In the genomic region with DNA sequence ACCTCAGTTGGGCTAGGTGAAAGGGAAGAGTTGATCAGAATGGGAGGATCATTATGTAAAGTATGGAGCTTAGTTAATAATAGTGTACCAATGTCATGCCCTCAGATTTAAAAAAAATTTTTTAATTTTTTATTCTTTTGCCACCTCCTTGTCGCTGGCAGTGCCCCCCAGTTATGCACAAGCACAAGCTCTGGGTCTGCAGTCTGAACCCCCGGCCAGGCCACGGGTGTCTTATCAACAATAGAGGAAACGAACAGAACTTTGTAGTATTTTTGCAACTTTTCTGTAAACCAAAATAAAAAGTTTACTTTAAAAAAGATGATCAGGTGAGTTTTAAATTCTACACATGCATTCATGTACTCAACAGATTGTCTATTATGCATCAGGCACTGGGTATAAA, we compare ENCODE assay signal across 12 cellular contexts. TPM values are rescaled to one million over a fixed set of nuclear protein-coding genes. Genes with fewer than 3 reads are reported as not detected.
DNase-seq lines count a peak whose midpoint lies in the region; ATAC-seq, FAIRE-seq and TF ChIP-seq lines count a peak whose summit lies in the region.
"Had no signal": no experiment of that assay in that cellular context is flagged by ENCODE, and none has a peak within 500 bp of the region (broad histone marks: within the 10 kb centered on the region; RNA-seq: fewer than 3 reads in every experiment).

No MANE protein-coding gene starts in this region.

- H3K4me3 ChIP-seq in A549 (no peak overlapping the region), GM23248 (no peak overlapping the region), SK-N-SH (ENCODE audit: low read depth in 2 of 2, low read length in 1 of 2) (no peak overlapping the region)

- in situ Hi-C loops in GM23248 (cut with MboI): no loop called here

- no peaks in the 10 kb centered on the region for H3K9me2 ChIP-seq in GM23248 (ENCODE audit: insufficient read depth)
- H3K9me2 ChIP-seq in SK-N-SH: no peaks in the 10 kb centered on the region

- H3K79me2 ChIP-seq in GM23248 (ENCODE audit: insufficient read depth): peaks cover 10% of the 10 kb centered on the region; the same call in 1 of the 2 replicates
- no peaks in the 10 kb centered on the region for H3K79me2 ChIP-seq in SK-N-SH (ENCODE audit: insufficient read depth)

- H3K4me1 Mint-ChIP-seq in activated CD8-positive, alpha-beta T cell treated with anti-CD3 and anti-CD28 coated beads, Interleukin-2, amount 10 ng/mL, durations not matched to agents 7 days and 5 days (ENCODE audit: low read depth): peaks cover 39% of the 10 kb centered on the region
- peaks cover 23% of the 10 kb centered on the region for H3K4me1 Mint-ChIP-seq in mesothelial cell of epicardium

- H3K36me3 ChIP-seq in GM23248 (ENCODE audit: low read depth) (no peaks in the 10 kb centered on the region), SK-N-SH (replicated peaks in 1 of 2; ENCODE audit: control insufficient read depth in 1 of 2, insufficient read depth in 2 of 2, low read length in 1 of 2) (no peaks in the 10 kb centered on the region)

- peaks cover 4% of the 10 kb centered on the region for H3K36me3 Mint-ChIP-seq in activated CD8-positive, alpha-beta T cell treated with anti-CD3 and anti-CD28 coated beads, Interleukin-2, amount 10 ng/mL, durations not matched to agents 7 days and 5 days (ENCODE audit: low read depth)
- H3K36me3 Mint-ChIP-seq in mesothelial cell of epicardium: no peaks in the 10 kb centered on the region

- TF ChIP-seq RAD21 in A549 (conservative IDR thresholded peaks at IDR 0.05 in 1 of 2, IDR thresholded peaks at IDR 0.05 in 1 of 2): no peak
- no peak for TF ChIP-seq RAD21 in SK-N-SH (IDR thresholded peaks at IDR 0.05; ENCODE audit: low read length)

- H3K4me1 ChIP-seq in A549 (peaks cover 6% of the 10 kb centered on the region; the same call in 1 of the 3 replicates), GM23248 (ENCODE audit: insufficient read depth) (peaks cover 4% of the 10 kb centered on the region; the same call in 1 of the 2 replicates), SK-N-SH (ENCODE audit: control insufficient read depth in 1 of 2, insufficient read depth in 2 of 2, low read depth in 1 of 2, low read length in 1 of 2) (peaks cover 0 to 5% of the 10 kb centered on the region in 2 experiments; a peak in 1 of 4 replicates)

- H4K20me1 ChIP-seq in GM23248 (ENCODE audit: insufficient read depth) (no peaks in the 10 kb centered on the region), SK-N-SH (ENCODE audit: insufficient read depth) (no peaks in the 10 kb centered on the region)

- H3K27me3 ChIP-seq in GM23248 (replicated peaks; ENCODE audit: insufficient read depth) (0 out of 2 replicates have a peak, but pooled peaks cover 6% of the 10 kb centered on the region), SK-N-SH (ENCODE audit: insufficient read depth) (peaks cover 5% of the 10 kb centered on the region; the same call in 1 of the 2 replicates)

- ATAC-seq in A549 (no peak), HG02642 (IDR thresholded peaks at IDR 0.05; ENCODE audit: poor library complexity, unreplicated experiment) (no peak), HG02571 (IDR thresholded peaks at IDR 0.05; ENCODE audit: unreplicated experiment) (no peak)
- ATAC-seq in activated CD8-positive, alpha-beta T cell treated with anti-CD3 and anti-CD28 coated beads, Interleukin-2, amount 10 ng/mL, durations not matched to agents 7 days and 5 days: no peak

- H3K9me3 ChIP-seq in A549: no peaks in the 10 kb centered on the region
- H3K9me3 ChIP-seq in GM23248 (ENCODE audit: low read depth): no peaks in the 10 kb centered on the region
- no peaks in the 10 kb centered on the region for H3K9me3 ChIP-seq in SK-N-SH

- H3K9ac ChIP-seq in GM23248 (no peak overlapping the region), SK-N-SH (no peak overlapping the region)

- H2AFZ ChIP-seq in GM23248 (peak overlapping the region; percentile 93; the same call in 1 of the 2 replicates), SK-N-SH (ENCODE audit: low read depth) (no peak overlapping the region)

- 97% methylated on average over 4 of the region's 4 CpGs for WGBS in A549 (ENCODE audit: missing lambda C conversion rate)
- WGBS in GM23248 (ENCODE audit: low coverage in 1 of 2, low lambda C conversion rate in 2 of 2, missing lambda C conversion rate in 2 of 2), 2 experiments: 93 to 95% methylated on average over 4 of the region's 4 CpGs
- WGBS in SK-N-SH (ENCODE audit: low lambda C conversion rate): 95% methylated on average over 4 of the region's 4 CpGs

- H3K27ac Mint-ChIP-seq in activated CD8-positive, alpha-beta T cell treated with anti-CD3 and anti-CD28 coated beads, Interleukin-2, amount 10 ng/mL, durations not matched to agents 7 days and 5 days: peak overlapping the region; percentile 93
- H3K27ac Mint-ChIP-seq in mesothelial cell of epicardium: no peak overlapping the region

- TF ChIP-seq CTCF in A549 (IDR thresholded peaks at IDR 0.05): no peak
- no peak for TF ChIP-seq CTCF in mesothelial cell of epicardium (IDR thresholded peaks at IDR 0.05; ENCODE audit: unreplicated experiment)
- TF ChIP-seq CTCF in SK-N-SH (IDR thresholded peaks at IDR 0.05): no peak

- DNase-seq in A549 (ENCODE audit: low read depth in 1 of 2, low spot score in 1 of 2) (no peak), GM23248 (no peak), mesothelial cell of epicardium (ENCODE audit: low spot score in 2 of 2, unreplicated experiment in 2 of 2) (no peak), NCI-H82 (lab: John Stamatoyannopoulos, UW) (no peak), SK-N-SH (no peak)
- DNase-seq in activated CD8-positive, alpha-beta T cell treated with anti-CD3 and anti-CD28 coated beads, Interleukin-2, amount 10 ng/mL, durations not matched to agents 7 days and 5 days: no peak
- DNase-seq: activated gamma-delta T cell, NCI-H187 treated with DMSO at 0.1 percent for 48 hours had no signal

- no peak for FAIRE-seq in A549 (lab: Jason Lieb, UNC)

- POLR2A ChIA-PET in A549 (lab: Yijun Ruan, JAX) (interaction anchor here (0.7 to 1.6 kb wide), 4 partner anchors 10 to 202 kb away, joined by 3 to 11 read pairs (median 7); a partner anchor contains a TSS), SK-N-SH (lab: Yijun Ruan, JAX) (no interaction called here)
- POLR2A ChIA-PET in activated CD8-positive, alpha-beta T cell treated with anti-CD3 and anti-CD28 coated beads, Interleukin-2, amount 10 ng/mL, durations not matched to agents 7 days and 5 days (lab: Charles Lee): interaction anchor here (1.4 to 2.3 kb wide), 4 partner anchors 28 to 200 kb away, joined by 3 to 11 read pairs (median 6); a partner anchor contains a TSS

- CTCF ChIA-PET in A549 (lab: Yijun Ruan, JAX): interaction anchor here (0.7 to 1.7 kb wide), 4 partner anchors 12 to 991 kb away, joined by 3 to 7 read pairs (median 4); no protein-coding TSS in a partner anchor
- CTCF ChIA-PET in activated CD8-positive, alpha-beta T cell treated with anti-CD3 and anti-CD28 coated beads, Interleukin-2, amount 10 ng/mL, durations not matched to agents 7 days and 5 days (lab: Charles Lee): interaction anchor here (1.0 to 3.1 kb wide), 5 partner anchors 13 to 126 kb away, joined by 3 to 23 read pairs (median 6); a partner anchor contains a TSS
- CTCF ChIA-PET in SK-N-SH (lab: Yijun Ruan, JAX): interaction anchor here (0.8 kb wide), 1 partner anchor 87 kb away, joined by 3 read pairs; no protein-coding TSS in a partner anchor

- no peak for TF ChIP-seq POLR2A in A549 (IDR thresholded peaks at IDR 0.05; ENCODE audit: low read length)

- TF ChIP-seq EP300 in A549 (IDR thresholded peaks at IDR 0.05) (no peak), SK-N-SH (IDR thresholded peaks at IDR 0.05; ENCODE audit: borderline replicate concordance in 1 of 2, low read depth in 1 of 2, low read length in 1 of 2) (no peak)

- H3K4me2 ChIP-seq in A549 (peak overlapping the region; percentile 81; the same call in 2 of the 3 replicates), GM23248 (ENCODE audit: unreplicated experiment) (no peak overlapping the region), SK-N-SH (no peak overlapping the region)

- H3K27ac ChIP-seq in A549 (no peak overlapping the region), GM23248 (no peak overlapping the region), SK-N-SH (ENCODE audit: low read depth in 2 of 2, low read length in 1 of 2) (no peak overlapping the region)

- no peaks in the 10 kb centered on the region for H3K27me3 Mint-ChIP-seq in activated CD8-positive, alpha-beta T cell treated with anti-CD3 and anti-CD28 coated beads, Interleukin-2, amount 10 ng/mL, durations not matched to agents 7 days and 5 days (ENCODE audit: low read depth)
- H3K27me3 Mint-ChIP-seq in mesothelial cell of epicardium (ENCODE audit: low read depth): no peaks in the 10 kb centered on the region

- H3F3A ChIP-seq in GM23248 (ENCODE audit: insufficient read depth) (no peaks in the 10 kb centered on the region), SK-N-SH (replicated peaks; ENCODE audit: insufficient read depth) (no peaks in the 10 kb centered on the region)

- peak overlapping the region; percentile 15 for H3K4me3 Mint-ChIP-seq in activated CD8-positive, alpha-beta T cell treated with anti-CD3 and anti-CD28 coated beads, Interleukin-2, amount 10 ng/mL, durations not matched to agents 7 days and 5 days
- peak overlapping the region; percentile 92 for H3K4me3 Mint-ChIP-seq in mesothelial cell of epicardium

- H3K9me3 Mint-ChIP-seq in activated CD8-positive, alpha-beta T cell treated with anti-CD3 and anti-CD28 coated beads, Interleukin-2, amount 10 ng/mL, durations not matched to agents 7 days and 5 days (ENCODE audit: insufficient read depth): no peaks in the 10 kb centered on the region
- H3K9me3 Mint-ChIP-seq in mesothelial cell of epicardium: no peaks in the 10 kb centered on the region

RNA-seq across cellular contexts. Expression of a gene that starts 1.4 kb away (rescaled TPM):
- 9.6 and 13.8 TPM in 2 replicates for polyA plus RNA-seq in A549 (2011; rRNA removed)
- polyA plus RNA-seq in A549 (2012; cell fraction: cytosol; rRNA removed): 5.9 and 7.8 TPM in 2 replicates
- polyA plus RNA-seq in A549 (2012; cell fraction: nucleus; rRNA removed): 3.9 and 5.2 TPM in 2 replicates
- polyA plus RNA-seq in A549 (2017; fragmentation: RNase III; extraction: RNeasy Plus Mini Kit Qiagen cat#74134 plus additional on column Dnase treatment): 16.4 to 17.4 TPM (median 17.2 TPM) in 3 replicates
- 12.8 and 14.3 TPM in 2 replicates for polyA minus RNA-seq in A549 (2011; rRNA and poly(A)+ RNA removed)
- total RNA-seq in GM23248 (2014; rRNA removed; shearing (Covaris generic)): 21.1 and 23.5 TPM in 2 replicates
- 10.5 and 11.2 TPM in 2 replicates for polyA plus RNA-seq in GM23248 (2016; fragmentation: Nextera tagmentation; extraction: Ambion mirVana)
- total RNA-seq in activated CD8-positive, alpha-beta T cell treated with anti-CD3 and anti-CD28 coated beads, Interleukin-2, amount 10 ng/mL, durations not matched to agents 7 days and 5 days: 10 to 100 TPM; 19.5 to 19.6 TPM
- 41.8 to 42.9 TPM (median 42.7 TPM) in 3 replicates for total RNA-seq in mesothelial cell of epicardium
- polyA plus RNA-seq in SK-N-SH (2012; rRNA removed): 8.0 and 10.2 TPM in 2 replicates
- polyA plus RNA-seq in SK-N-SH (2012; cell fraction: cytosol; rRNA removed): 7.5 and 8.2 TPM in 2 replicates
- 4.2 and 4.7 TPM in 2 replicates for polyA plus RNA-seq in SK-N-SH (2012; cell fraction: nucleus; rRNA removed)

RNA-seq across cellular contexts. Expression of a gene that starts 27.7 kb away (rescaled TPM):
- 3.0 and 3.2 TPM in 2 replicates for polyA plus RNA-seq in A549 (2011; rRNA removed)
- polyA plus RNA-seq in A549 (2012; cell fraction: cytosol; rRNA removed): 0.91 and 2.1 TPM in 2 replicates
- polyA plus RNA-seq in A549 (2012; cell fraction: nucleus; rRNA removed): 0.42 and 0.49 TPM in 2 replicates
- 2.1 to 3.1 TPM (median 2.9 TPM) in 3 replicates for polyA plus RNA-seq in A549 (2017; fragmentation: RNase III; extraction: RNeasy Plus Mini Kit Qiagen cat#74134 plus additional on column Dnase treatment)
- polyA minus RNA-seq in A549 (2011; rRNA and poly(A)+ RNA removed): 1.4 and 2.8 TPM in 2 replicates
- 0.13 and 0.54 TPM in 2 replicates for total RNA-seq in GM23248 (2014; rRNA removed; shearing (Covaris generic))
- polyA plus RNA-seq in GM23248 (2016; fragmentation: Nextera tagmentation; extraction: Ambion mirVana): 0.47 and 0.56 TPM in 2 replicates
- total RNA-seq in activated CD8-positive, alpha-beta T cell treated with anti-CD3 and anti-CD28 coated beads, Interleukin-2, amount 10 ng/mL, durations not matched to agents 7 days and 5 days: 10 to 100 TPM; 87.6 to 92.7 TPM
- 4.7 to 5.5 TPM (median 4.8 TPM) in 3 replicates for total RNA-seq in mesothelial cell of epicardium
- 0.38 and 0.54 TPM in 2 replicates for polyA plus RNA-seq in SK-N-SH (2012; rRNA removed)
- 0.41 and 0.56 TPM in 2 replicates for polyA plus RNA-seq in SK-N-SH (2012; cell fraction: cytosol; rRNA removed)
- 0.21 and 0.22 TPM in 2 replicates for polyA plus RNA-seq in SK-N-SH (2012; cell fraction: nucleus; rRNA removed)

RNA-seq across cellular contexts. Expression of a gene that starts 51.9 kb away (rescaled TPM):
- polyA plus RNA-seq in A549 (2011; rRNA removed): not detected in 2 replicates
- polyA plus RNA-seq in A549 (2012; cell fraction: cytosol; rRNA removed): not detected in 2 replicates
- polyA plus RNA-seq in A549 (2012; cell fraction: nucleus; rRNA removed): not detected in 2 replicates
- not detected in 3 replicates for polyA plus RNA-seq in A549 (2017; fragmentation: RNase III; extraction: RNeasy Plus Mini Kit Qiagen cat#74134 plus additional on column Dnase treatment)
- not detected in 2 replicates for polyA minus RNA-seq in A549 (2011; rRNA and poly(A)+ RNA removed)
- total RNA-seq in GM23248 (2014; rRNA removed; shearing (Covaris generic)): not detected in 2 replicates
- not detected in 2 replicates for polyA plus RNA-seq in GM23248 (2016; fragmentation: Nextera tagmentation; extraction: Ambion mirVana)
- not detected for total RNA-seq in activated CD8-positive, alpha-beta T cell treated with anti-CD3 and anti-CD28 coated beads, Interleukin-2, amount 10 ng/mL, durations not matched to agents 7 days and 5 days
- total RNA-seq in mesothelial cell of epicardium: not detected in 3 replicates
- not detected in 2 replicates for polyA plus RNA-seq in SK-N-SH (2012; rRNA removed)
- not detected in 2 replicates for polyA plus RNA-seq in SK-N-SH (2012; cell fraction: cytosol; rRNA removed)
- polyA plus RNA-seq in SK-N-SH (2012; cell fraction: nucleus; rRNA removed): not detected in 2 replicates
- total RNA-seq: HT1080 had no signal
- polyA plus RNA-seq: BJ had no signal

Comparison
In these comparisons a context has a peak if more than half of its experiments do, and no peak if none do; other contexts are left out.
1. RNA of a gene that starts 27.7 kb away (total RNA-seq): 87.6 to 92.7 TPM in activated CD8-positive, alpha-beta T cell treated with anti-CD3 and anti-CD28 coated beads, Interleukin-2, amount 10 ng/mL, durations not matched to agents 7 days and 5 days; 4.7 to 5.5 TPM in mesothelial cell of epicardium and 0.13 to 0.54 TPM in GM23248; every median in the first group is over 10 times any median in the second.